ENCODE assay signal across 9 cellular contexts in the genomic region with DNA sequence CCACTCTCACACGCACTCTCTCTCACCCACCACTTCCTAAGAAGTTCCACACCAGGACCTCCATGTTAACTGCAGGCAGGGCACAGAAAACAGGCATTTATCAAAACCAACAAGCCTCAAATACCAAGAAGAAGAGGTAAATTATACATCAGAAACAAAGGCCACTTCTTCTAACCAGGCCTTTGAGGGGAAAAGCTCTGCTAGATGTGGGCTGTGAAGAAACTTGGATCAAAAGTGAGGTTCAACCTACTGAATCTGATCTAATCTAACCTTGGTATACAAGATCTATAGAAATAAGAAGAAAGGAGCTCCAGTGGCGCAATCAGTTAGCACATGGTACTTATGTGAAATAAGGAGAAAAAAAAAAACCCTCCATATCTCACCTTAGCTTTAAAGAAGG.
"Had no signal": no experiment of that assay in that cellular context is flagged by ENCODE, and none has a peak within 500 bp of the region (broad histone marks: within the 10 kb centered on the region; RNA-seq: fewer than 3 reads in every experiment).

No MANE protein-coding gene starts in this region.

- H3K27ac ChIP-seq: GM23248 had no signal

- H3K27ac Mint-ChIP-seq: HFFc6, IgD-negative memory B cell had no signal

- H3K4me3 Mint-ChIP-seq: HFFc6, IgD-negative memory B cell had no signal

- H3K27me3 Mint-ChIP-seq: IgD-negative memory B cell had no signal

- H3K9ac ChIP-seq: GM23248 had no signal

- H2AFZ ChIP-seq: GM23248 had no signal

- H3K36me3 ChIP-seq: HAP-1 had no signal

- ATAC-seq: HCT116, K562 had no signal

- H3K4me1 ChIP-seq: HAP-1 had no signal

- H3K4me3 ChIP-seq: GM23248, HAP-1, K562 had no signal

- DNase-seq: GM23248, GOT3, H7, HFFc6, KG1 had no signal

- H3K9me3 ChIP-seq: HAP-1 had no signal
